In genomic region chr2:208256192-208256782, GRCh38 we compare ENCODE assay signal across 9 cellular contexts. TPM values are rescaled to one million over a fixed set of nuclear protein-coding genes. Genes with fewer than 3 reads are reported as not detected.
A peak's percentile ranks its signal among the peaks of the same experiment; 100 is the strongest.
DNase-seq lines count a peak whose midpoint lies in the region; ATAC-seq and TF ChIP-seq lines count a peak whose summit lies in the region.
"Had no signal": no experiment of that assay in that cellular context is flagged by ENCODE, and none has a peak within 500 bp of the region (broad histone marks: within the 10 kb centered on the region; RNA-seq: fewer than 3 reads in every experiment).

No MANE protein-coding gene starts in this region.

- no peaks in the 10 kb centered on the region for H3K27me3 ChIP-seq in CD8-positive, alpha-beta T cell (ENCODE audit: insufficient read depth, low read length)
- no peaks in the 10 kb centered on the region for H3K27me3 ChIP-seq in liver (ENCODE audit: control insufficient read depth in 4 of 4, insufficient read depth in 4 of 4, low read length in 3 of 4)

- no peak overlapping the region for H3K27ac ChIP-seq in CD8-positive, alpha-beta T cell (ENCODE audit: low read depth, low read length)
- H3K27ac ChIP-seq in liver (ENCODE audit: low read depth in 1 of 2, low read length in 2 of 2), result no peak overlapping the region

- H3K27me3 Mint-ChIP-seq in CD8-positive, alpha-beta T cell (ENCODE audit: low read depth), result no peaks in the 10 kb centered on the region
- H3K27me3 Mint-ChIP-seq in activated B cell treated with CpG ODN at 0.5 μM for 24 hours, result no peaks in the 10 kb centered on the region
- H3K27me3 Mint-ChIP-seq in stimulated activated naive CD8-positive, alpha-beta T cell treated with anti-CD3 and anti-CD28 coated beads, Interleukin-15, amount 100 ng/mL, for 72 hours, result no peaks in the 10 kb centered on the region

- H3K9ac ChIP-seq in liver (ENCODE audit: low read depth in 1 of 2, low read length in 2 of 2), result no peak overlapping the region

- no peaks in the 10 kb centered on the region for H3K36me3 ChIP-seq in CD8-positive, alpha-beta T cell (ENCODE audit: insufficient read depth, low read length)
- H3K36me3 ChIP-seq in liver (ENCODE audit: control insufficient read depth in 4 of 4, insufficient read depth in 3 of 4, low read depth in 1 of 4, low read length in 3 of 4), result peaks cover 0 to 3% (median under 1%) of the 10 kb centered on the region in 4 donors

- H3K4me3 Mint-ChIP-seq in CD8-positive, alpha-beta T cell, result peak overlapping the region; percentile 94
- peak overlapping the region; percentile 20 for H3K4me3 Mint-ChIP-seq in activated B cell treated with CpG ODN at 0.5 μM for 24 hours
- peak overlapping the region in 1 of 2 donors; percentile 99 for H3K4me3 Mint-ChIP-seq in stimulated activated naive CD8-positive, alpha-beta T cell treated with anti-CD3 and anti-CD28 coated beads, Interleukin-15, amount 100 ng/mL, for 72 hours

- ATAC-seq in CD8-positive, alpha-beta T cell, result no peak
- ATAC-seq in activated B cell treated with CpG ODN at 0.5 μM for 24 hours (ENCODE audit: low read depth), result no peak
- ATAC-seq in stimulated activated naive CD8-positive, alpha-beta T cell treated with anti-CD3 and anti-CD28 coated beads, Interleukin-15, amount 100 ng/mL, for 72 hours, result no peak

- no peaks in the 10 kb centered on the region for H3K9me3 Mint-ChIP-seq in CD8-positive, alpha-beta T cell
- no peaks in the 10 kb centered on the region for H3K9me3 Mint-ChIP-seq in activated B cell treated with CpG ODN at 0.5 μM for 24 hours
- H3K9me3 Mint-ChIP-seq in stimulated activated naive CD8-positive, alpha-beta T cell treated with anti-CD3 and anti-CD28 coated beads, Interleukin-15, amount 100 ng/mL, for 72 hours, result no peaks in the 10 kb centered on the region

- 55% methylated on average over 10 of the region's 10 CpGs for WGBS in liver

- peaks cover 13% of the 10 kb centered on the region for H3K4me1 ChIP-seq in CD8-positive, alpha-beta T cell (ENCODE audit: insufficient read depth, low read length)
- peaks cover 1 to 37% (median 30%) of the 10 kb centered on the region in 4 donors for H3K4me1 ChIP-seq in liver (ENCODE audit: control insufficient read depth in 4 of 4, insufficient read depth in 4 of 4, low read length in 3 of 4)

- CTCF ChIA-PET in CD8-positive, alpha-beta T cell (lab: Charles Lee), result interaction anchor here (0.7 to 6.6 kb wide), 3 partner anchors 12 to 81 kb away, joined by 3 to 90 read pairs (median 20); partner anchors contain the start of gene PIKFYVE
- CTCF ChIA-PET in activated B cell treated with CpG ODN at 0.5 μM for 24 hours (lab: Charles Lee), result interaction anchor here (2.9 to 6.2 kb wide), 2 partner anchors 12 to 65 kb away, joined by 20 to 86 read pairs; partner anchors contain the start of gene PIKFYVE

- peaks cover 17% of the 10 kb centered on the region for H3K36me3 Mint-ChIP-seq in CD8-positive, alpha-beta T cell
- H3K36me3 Mint-ChIP-seq in activated B cell treated with CpG ODN at 0.5 μM for 24 hours (ENCODE audit: low read depth), result peaks cover 30% of the 10 kb centered on the region

- no peak for DNase-seq in CD8-positive, alpha-beta T cell
- DNase-seq in activated B cell treated with CpG ODN at 0.5 μM for 24 hours, result no peak
- no peak for DNase-seq in islet precursor cell
- DNase-seq in stimulated activated naive CD8-positive, alpha-beta T cell treated with anti-CD3 and anti-CD28 coated beads, Interleukin-15, amount 100 ng/mL, for 72 hours, result no peak
- DNase-seq in HPDE6-E6E7 (ENCODE audit: extremely low spot score), result no peak
- DNase-seq: activated gamma-delta T cell, NCI-H526 treated with DMSO at 0.1 percent for 48 hours had no signal

- TF ChIP-seq RAD21 in liver (IDR thresholded peaks at IDR 0.05), result peak; percentile 41 to 42

- no peaks in the 10 kb centered on the region for H3K9me3 ChIP-seq in CD8-positive, alpha-beta T cell (ENCODE audit: low read length)
- H3K9me3 ChIP-seq in liver (ENCODE audit: control insufficient read depth in 4 of 4, low read length in 3 of 4), result no peaks in the 10 kb centered on the region

- intact Hi-C loops in CD8-positive, alpha-beta T cell (cut with DNase I, micrococcal nuclease), result no loop called here
- intact Hi-C loops in activated B cell treated with CpG ODN at 0.5 μM for 24 hours (cut with micrococcal nuclease), result loop anchor here (5.0 to 10.0 kb wide), 2 partner anchors 1166 to 1269 kb away; partner anchors contain the start of gene MAP2

- POLR2A ChIA-PET in CD8-positive, alpha-beta T cell (lab: Charles Lee), result interaction anchor here (4.5 kb wide), 1 partner anchor 10 kb away, joined by 50 read pairs; the partner anchor contains the start of gene PIKFYVE
- POLR2A ChIA-PET in activated B cell treated with CpG ODN at 0.5 μM for 24 hours (lab: Charles Lee), result interaction anchor here (1.6 to 5.2 kb wide), 3 partner anchors 9 to 56 kb away, joined by 4 to 74 read pairs (median 12); partner anchors contain the start of gene PIKFYVE

- TF ChIP-seq CTCF in CD8-positive, alpha-beta T cell (IDR thresholded peaks at IDR 0.05), result peak; percentile 36
- TF ChIP-seq CTCF in GM12874 (IDR thresholded peaks at IDR 0.05; ENCODE audit: insufficient read depth, low read depth, low read length) (peak; percentile 13; the same call in 1 of the 2 replicates), activated B cell treated with CpG ODN at 0.5 μM for 24 hours (IDR thresholded peaks at IDR 0.05) (no peak), liver (IDR thresholded peaks at IDR 0.05; ENCODE audit: low read depth, low read length, missing input control) (no peak)

- H3K4me3 ChIP-seq in CD8-positive, alpha-beta T cell (ENCODE audit: low read depth, low read length), result no peak overlapping the region
- H3K4me3 ChIP-seq in liver (ENCODE audit: low read depth in 1 of 3, low read length in 3 of 3), result no peak overlapping the region

- H3K4me1 Mint-ChIP-seq in CD8-positive, alpha-beta T cell (ENCODE audit: low read depth), result peaks cover 31% of the 10 kb centered on the region
- peaks cover 36% of the 10 kb centered on the region for H3K4me1 Mint-ChIP-seq in activated B cell treated with CpG ODN at 0.5 μM for 24 hours
- H3K4me1 Mint-ChIP-seq in stimulated activated naive CD8-positive, alpha-beta T cell treated with anti-CD3 and anti-CD28 coated beads, Interleukin-15, amount 100 ng/mL, for 72 hours, result peaks cover 16% of the 10 kb centered on the region

- H3K27ac Mint-ChIP-seq in CD8-positive, alpha-beta T cell, result no peak overlapping the region
- H3K27ac Mint-ChIP-seq in activated B cell treated with CpG ODN at 0.5 μM for 24 hours, result peak overlapping the region; percentile 35
- no peak overlapping the region for H3K27ac Mint-ChIP-seq in stimulated activated naive CD8-positive, alpha-beta T cell treated with anti-CD3 and anti-CD28 coated beads, Interleukin-15, amount 100 ng/mL, for 72 hours

TF ChIP-seq in liver, 16 proteins besides CTCF, POLR2A, EP300 and RAD21:
- TF ChIP-seq YY1 (IDR thresholded peaks at IDR 0.05) (no peak), JUND (IDR thresholded peaks at IDR 0.05) (no peak), HNF4A (conservative IDR thresholded peaks at IDR 0.05) (peak; percentile 30 to 43), ATF3 (IDR thresholded peaks at IDR 0.05) (no peak), TAF1 (conservative IDR thresholded peaks at IDR 0.05) (no peak), HNF4G (IDR thresholded peaks at IDR 0.05) (peak; percentile 6)

RNA-seq across cellular contexts. Expression of gene IDH1, which starts 1.4 kb away (rescaled TPM):
- total RNA-seq in CD8-positive, alpha-beta T cell, result 1 to 10 TPM; 3.0 to 4.0 TPM
- total RNA-seq in activated B cell treated with CpG ODN at 0.5 μM for 24 hours (36.9 and 46.6 TPM in 2 replicates), liver (100 to 1,000 TPM; 144 to 188 TPM)
- polyA plus RNA-seq in liver, result 100 to 1,000 TPM; 134 to 140 TPM

RNA-seq across cellular contexts. Expression of gene PIKFYVE, which starts 9.8 kb away (rescaled TPM):
- 10 to 100 TPM; 27.7 to 29.1 TPM for total RNA-seq in CD8-positive, alpha-beta T cell
- total RNA-seq in activated B cell treated with CpG ODN at 0.5 μM for 24 hours (92.2 and 106 TPM in 2 replicates), liver (10 to 100 TPM; 14.0 to 23.1 TPM)
- 1 to 10 TPM; 3.5 to 4.2 TPM for polyA plus RNA-seq in liver

Comparison
In these comparisons a context has a peak if more than half of its experiments do, and no peak if none do; other contexts are left out.
1. CTCF ChIP-seq: peak in CD8-positive, alpha-beta T cell (single experiment) and GM12874 (single experiment); none in activated B cell treated with CpG ODN at 0.5 μM for 24 hours (single experiment) and liver (single experiment).